8 cellular contexts compared by ENCODE assay signal in genomic region chr2:74472086-74472944, GRCh38. TPM values are rescaled to one million over a fixed set of nuclear protein-coding genes. Genes with fewer than 3 reads are reported as not detected.
DNase-seq lines count a peak whose midpoint lies in the region; ATAC-seq, FAIRE-seq and TF ChIP-seq lines count a peak whose summit lies in the region.

MRPL53 (minus strand) TSS chr2:74472680; CDS start chr2:74472660, 20 bp downstream.

- H3K9me3 Mint-ChIP-seq in T-helper 1 cell treated with Interleukin-12 subunit alpha and Interleukin-12 subunit beta and Interleukin-4 antibody, amounts not matched to agents 30 μg/mL and 1 μg/mL, for 36 hours: no peaks in the 10 kb centered on the region
- no peaks in the 10 kb centered on the region for H3K9me3 Mint-ChIP-seq in progenitor cell of endocrine pancreas (ENCODE audit: low read depth)

- peak within 1 kb of the TSS; percentile 61 for H3K4me3 ChIP-seq in upper lobe of right lung

- no peaks in the 10 kb centered on the region for H3K27me3 ChIP-seq in upper lobe of right lung

- H3K4me3 Mint-ChIP-seq in T-helper 1 cell treated with Interleukin-12 subunit alpha and Interleukin-12 subunit beta and Interleukin-4 antibody, amounts not matched to agents 30 μg/mL and 1 μg/mL, for 36 hours: peak within 1 kb of the TSS; percentile 98
- peak within 1 kb of the TSS; percentile 86 for H3K4me3 Mint-ChIP-seq in progenitor cell of endocrine pancreas (ENCODE audit: low read depth)

- H3K4me1 Mint-ChIP-seq in T-helper 1 cell treated with Interleukin-12 subunit alpha and Interleukin-12 subunit beta and Interleukin-4 antibody, amounts not matched to agents 30 μg/mL and 1 μg/mL, for 36 hours (ENCODE audit: low read depth): peaks cover 22% of the 10 kb centered on the region
- H3K4me1 Mint-ChIP-seq in progenitor cell of endocrine pancreas (ENCODE audit: low read depth): peaks cover 14% of the 10 kb centered on the region

- no peaks in the 10 kb centered on the region for H3K9me3 ChIP-seq in upper lobe of right lung

- intact Hi-C loops in left cardiac atrium (cut with DNase I) (no loop called here), upper lobe of right lung (cut with DNase I) (no loop called here)

- peaks cover 25% of the 10 kb centered on the region for H3K36me3 Mint-ChIP-seq in T-helper 1 cell treated with Interleukin-12 subunit alpha and Interleukin-12 subunit beta and Interleukin-4 antibody, amounts not matched to agents 30 μg/mL and 1 μg/mL, for 36 hours (ENCODE audit: low read depth)
- peaks cover 5% of the 10 kb centered on the region for H3K36me3 Mint-ChIP-seq in progenitor cell of endocrine pancreas (ENCODE audit: insufficient read depth)

- peaks cover 17% of the 10 kb centered on the region for H3K36me3 ChIP-seq in upper lobe of right lung

- peak within 1 kb of the TSS; percentile 98 for H3K27ac Mint-ChIP-seq in T-helper 1 cell treated with Interleukin-12 subunit alpha and Interleukin-12 subunit beta and Interleukin-4 antibody, amounts not matched to agents 30 μg/mL and 1 μg/mL, for 36 hours
- H3K27ac Mint-ChIP-seq in progenitor cell of endocrine pancreas: peak within 1 kb of the TSS; percentile 98

- TF ChIP-seq POLR2A in GM12891 (IDR thresholded peaks at IDR 0.05; ENCODE audit: low read depth, low read length): peak; percentile 97

- ATAC-seq in HG02759 (IDR thresholded peaks at IDR 0.05; ENCODE audit: unreplicated experiment): peak; percentile 94
- peak; percentile 96 to 98 for ATAC-seq in left cardiac atrium
- ATAC-seq in upper lobe of right lung: peak; percentile 97

- H3K4me1 ChIP-seq in upper lobe of right lung: peaks cover 23% of the 10 kb centered on the region

- H3K27ac ChIP-seq in upper lobe of right lung: peak within 1 kb of the TSS; percentile 94

- TF ChIP-seq CTCF in progenitor cell of endocrine pancreas (IDR thresholded peaks at IDR 0.05; ENCODE audit: unreplicated experiment) (no peak), upper lobe of right lung (IDR thresholded peaks at IDR 0.05) (no peak)

- FAIRE-seq in GM12891 (lab: Jason Lieb, UNC): peak; percentile 95

- no peaks in the 10 kb centered on the region for H3K27me3 Mint-ChIP-seq in T-helper 1 cell treated with Interleukin-12 subunit alpha and Interleukin-12 subunit beta and Interleukin-4 antibody, amounts not matched to agents 30 μg/mL and 1 μg/mL, for 36 hours (ENCODE audit: low read depth)
- H3K27me3 Mint-ChIP-seq in progenitor cell of endocrine pancreas: no peaks in the 10 kb centered on the region

- DNase-seq in GM12891 (ENCODE audit: insufficient read length, low spot score) (peak; percentile 77), NCI-H1436 treated with DMSO at 0.1 percent for 48 hours (lab: John Stamatoyannopoulos, UW) (peak; percentile 24), amniotic epithelial cell (ENCODE audit: low read depth) (peak; percentile 92), left cardiac atrium (peak; percentile 95), progenitor cell of endocrine pancreas (ENCODE audit: low spot score, unreplicated experiment) (peak; percentile 88), upper lobe of right lung (peak; percentile 97)

TF ChIP-seq in GM12891, 5 proteins besides CTCF, POLR2A, EP300 and RAD21:
- TF ChIP-seq SPI1 (IDR thresholded peaks at IDR 0.05; ENCODE audit: low read depth, low read length) (peak; percentile 18; the same call in 1 of the 2 replicates), TAF1 (IDR thresholded peaks at IDR 0.05; ENCODE audit: low read depth, low read length) (peak; percentile 84), PAX5 (IDR thresholded peaks at IDR 0.05; ENCODE audit: insufficient read depth, low read length, severe bottlenecking) (peak; percentile 62), POU2F2 (IDR thresholded peaks at IDR 0.05; ENCODE audit: low read depth, low read length) (peak; percentile 86), POLR2AphosphoS5 (IDR thresholded peaks at IDR 0.05; ENCODE audit: low read depth, low read length) (peak; percentile 97)

RNA-seq across cellular contexts. Expression of gene MRPL53, which starts in this region (rescaled TPM):
- polyA plus RNA-seq in GM12891 (2012; ENCODE audit: low read depth, missing spikeins): 133 TPM
- total RNA-seq in left cardiac atrium: 100 to 1,000 TPM; 110 to 127 TPM
- total RNA-seq in progenitor cell of endocrine pancreas: 61.3 and 64.1 TPM in 2 replicates
- 73.1 TPM for total RNA-seq in upper lobe of right lung

Comparison
In these comparisons a context has a peak if more than half of its experiments do, and no peak if none do; other contexts are left out.
1. Peak in every context shown above with its lines: DNase-seq, ATAC-seq, H3K4me3 ChIP-seq and H3K27ac ChIP-seq.
2. DNase-seq: peak in every context shown above with its lines; median percentile 97 in upper lobe of right lung; 95 in left cardiac atrium; 92 in amniotic epithelial cell; 88 in progenitor cell of endocrine pancreas; 77 in GM12891; 24 in NCI-H1436 treated with DMSO at 0.1 percent for 48 hours.